ENCODE assay signal across 22 cellular contexts in genomic region chr6:2557181-2557720, GRCh38.
DNase-seq lines count a peak whose midpoint lies in the region; ATAC-seq, FAIRE-seq and TF ChIP-seq lines count a peak whose summit lies in the region.
"Had no signal": no experiment of that assay in that cellular context is flagged by ENCODE, and none has a peak within 500 bp of the region (broad histone marks: within the 10 kb centered on the region; RNA-seq: fewer than 3 reads in every experiment).

No MANE protein-coding gene starts in this region.

- no peaks in the 10 kb centered on the region for H3K9me3 ChIP-seq in neural progenitor cell (ENCODE audit: low read depth)
- H3K9me3 ChIP-seq: BLaER1, Caco-2 had no signal

- ATAC-seq in HG02763 (IDR thresholded peaks at IDR 0.05; ENCODE audit: unreplicated experiment), result no peak
- ATAC-seq: CD8-positive, alpha-beta T cell; GM23338; HCT116 had no signal

- peaks cover 78% of the 10 kb centered on the region for H3K27me3 Mint-ChIP-seq in activated CD4-positive, alpha-beta T cell treated with anti-CD3 and anti-CD28 coated beads, Interleukin-2, amount 10 ng/mL, durations not matched to agents 24 days and 14 days
- H3K27me3 Mint-ChIP-seq in activated CD4-positive, alpha-beta T cell treated with anti-CD3 and anti-CD28 coated beads, Interleukin-2, amount 10 ng/mL, durations not matched to agents 7 days and 5 days, result peaks cover 85% of the 10 kb centered on the region
- H3K27me3 Mint-ChIP-seq in nephron (ENCODE audit: low read depth) (peaks cover 17% of the 10 kb centered on the region), neural progenitor cell (ENCODE audit: insufficient read depth, low read depth) (peaks cover 7% of the 10 kb centered on the region)

- H3K4me3 ChIP-seq in bronchial epithelial cell (ENCODE audit: low read depth, low read length) (no peak overlapping the region), neural progenitor cell (no peak overlapping the region)
- H3K4me3 ChIP-seq: BLaER1, GM23338 had no signal

- no peaks in the 10 kb centered on the region for H3K79me2 ChIP-seq in neural progenitor cell (ENCODE audit: low read depth)

- POLR2A ChIA-PET in activated CD4-positive, alpha-beta T cell treated with anti-CD3 and anti-CD28 coated beads, Interleukin-2, amount 10 ng/mL, durations not matched to agents 7 days and 5 days (lab: Charles Lee), result no interaction called here

- TF ChIP-seq CTCF in bronchial epithelial cell (IDR thresholded peaks at IDR 0.05; ENCODE audit: insufficient read depth, low read length, severe bottlenecking) (no peak), nephron (IDR thresholded peaks at IDR 0.05; ENCODE audit: unreplicated experiment in 3 of 3) (no peak), neural progenitor cell (IDR thresholded peaks at IDR 0.05) (no peak)

- CTCF ChIA-PET in activated CD4-positive, alpha-beta T cell treated with anti-CD3 and anti-CD28 coated beads, Interleukin-2, amount 10 ng/mL, durations not matched to agents 7 days and 5 days (lab: Charles Lee), result no interaction called here

- H2AFZ ChIP-seq in neural progenitor cell (replicated peaks), result no peak overlapping the region
- H2AFZ ChIP-seq: GM23338 had no signal

- no peaks in the 10 kb centered on the region for H3K36me3 Mint-ChIP-seq in activated CD4-positive, alpha-beta T cell treated with anti-CD3 and anti-CD28 coated beads, Interleukin-2, amount 10 ng/mL, durations not matched to agents 24 days and 14 days (ENCODE audit: low read depth)
- no peaks in the 10 kb centered on the region for H3K36me3 Mint-ChIP-seq in activated CD4-positive, alpha-beta T cell treated with anti-CD3 and anti-CD28 coated beads, Interleukin-2, amount 10 ng/mL, durations not matched to agents 7 days and 5 days (ENCODE audit: low read depth)
- H3K36me3 Mint-ChIP-seq in nephron (ENCODE audit: low read depth) (no peaks in the 10 kb centered on the region), neural progenitor cell (no peaks in the 10 kb centered on the region)
- H3K36me3 Mint-ChIP-seq: CD4-positive, CD25-positive, alpha-beta regulatory T cell; CD8-positive, alpha-beta T cell had no signal

- no peaks in the 10 kb centered on the region for H4K20me1 ChIP-seq in neural progenitor cell (ENCODE audit: low read depth)
- H4K20me1 ChIP-seq: BLaER1 had no signal

- H3K4me3 Mint-ChIP-seq in activated CD4-positive, alpha-beta T cell treated with anti-CD3 and anti-CD28 coated beads, Interleukin-2, amount 10 ng/mL, durations not matched to agents 24 days and 14 days, result no peak overlapping the region
- H3K4me3 Mint-ChIP-seq in activated CD4-positive, alpha-beta T cell treated with anti-CD3 and anti-CD28 coated beads, Interleukin-2, amount 10 ng/mL, durations not matched to agents 7 days and 5 days, result no peak overlapping the region
- H3K4me3 Mint-ChIP-seq in nephron (no peak overlapping the region), neural progenitor cell (no peak overlapping the region)
- H3K4me3 Mint-ChIP-seq: B cell; CD4-positive, CD25-positive, alpha-beta regulatory T cell; CD8-positive, alpha-beta T cell; GM23338; H9 had no signal

- H3K4me1 Mint-ChIP-seq in activated CD4-positive, alpha-beta T cell treated with anti-CD3 and anti-CD28 coated beads, Interleukin-2, amount 10 ng/mL, durations not matched to agents 24 days and 14 days, result peaks cover 3% of the 10 kb centered on the region
- peaks cover 6% of the 10 kb centered on the region for H3K4me1 Mint-ChIP-seq in activated CD4-positive, alpha-beta T cell treated with anti-CD3 and anti-CD28 coated beads, Interleukin-2, amount 10 ng/mL, durations not matched to agents 7 days and 5 days
- peaks cover 63% of the 10 kb centered on the region for H3K4me1 Mint-ChIP-seq in nephron
- peaks cover 63% of the 10 kb centered on the region for H3K4me1 Mint-ChIP-seq in neural progenitor cell
- H3K4me1 Mint-ChIP-seq: B cell; CD4-positive, CD25-positive, alpha-beta regulatory T cell had no signal

- H3K27me3 ChIP-seq in bronchial epithelial cell (ENCODE audit: control insufficient read depth, insufficient read depth, low read length) (no peaks in the 10 kb centered on the region), neural progenitor cell (no peaks in the 10 kb centered on the region)
- H3K27me3 ChIP-seq: BLaER1 had no signal

- no peak overlapping the region for H3K27ac Mint-ChIP-seq in activated CD4-positive, alpha-beta T cell treated with anti-CD3 and anti-CD28 coated beads, Interleukin-2, amount 10 ng/mL, durations not matched to agents 24 days and 14 days
- no peak overlapping the region for H3K27ac Mint-ChIP-seq in activated CD4-positive, alpha-beta T cell treated with anti-CD3 and anti-CD28 coated beads, Interleukin-2, amount 10 ng/mL, durations not matched to agents 7 days and 5 days
- H3K27ac Mint-ChIP-seq in nephron (peak overlapping the region in 2 of 3 experiments; percentile 58 to 96), neural progenitor cell (no peak overlapping the region)
- H3K27ac Mint-ChIP-seq: B cell; CD4-positive, CD25-positive, alpha-beta regulatory T cell; CD8-positive, alpha-beta T cell; GM23338; H9 had no signal

- no peak overlapping the region for H3K27ac ChIP-seq in neural progenitor cell
- H3K27ac ChIP-seq: 22Rv1, BLaER1, C4-2B had no signal

- no peaks in the 10 kb centered on the region for H3K9me3 Mint-ChIP-seq in activated CD4-positive, alpha-beta T cell treated with anti-CD3 and anti-CD28 coated beads, Interleukin-2, amount 10 ng/mL, durations not matched to agents 24 days and 14 days
- no peaks in the 10 kb centered on the region for H3K9me3 Mint-ChIP-seq in activated CD4-positive, alpha-beta T cell treated with anti-CD3 and anti-CD28 coated beads, Interleukin-2, amount 10 ng/mL, durations not matched to agents 7 days and 5 days
- H3K9me3 Mint-ChIP-seq in nephron (no peaks in the 10 kb centered on the region), neural progenitor cell (no peaks in the 10 kb centered on the region)
- H3K9me3 Mint-ChIP-seq: CD4-positive, CD25-positive, alpha-beta regulatory T cell; CD8-positive, alpha-beta T cell; GM23338; H9 had no signal

- peaks cover 21% of the 10 kb centered on the region for H3K4me1 ChIP-seq in neural progenitor cell
- H3K4me1 ChIP-seq: BLaER1, Caco-2 had no signal

- peak; percentile 45 for DNase-seq in activated CD4-positive, alpha-beta T cell treated with anti-CD3 and anti-CD28 coated beads, Interleukin-2, amount 10 ng/mL, durations not matched to agents 24 days and 14 days
- DNase-seq in activated CD4-positive, alpha-beta T cell treated with anti-CD3 and anti-CD28 coated beads, Interleukin-2, amount 10 ng/mL, durations not matched to agents 7 days and 5 days, result no peak
- DNase-seq in bronchial epithelial cell (ENCODE audit: low read depth), result no peak
- DNase-seq in neural progenitor cell (ENCODE audit: low spot score), result no peak
- DNase-seq: Caco-2; CD4-positive, CD25-positive, alpha-beta regulatory T cell; CD8-positive, alpha-beta T cell; DMS153; DND-41; H9 had no signal

- H3K4me2 ChIP-seq in neural progenitor cell, result no peak overlapping the region
- H3K4me2 ChIP-seq: BLaER1, GM23338 had no signal

- H3F3A ChIP-seq in neural progenitor cell (ENCODE audit: low read depth), result no peaks in the 10 kb centered on the region

- no peaks in the 10 kb centered on the region for H3K36me3 ChIP-seq in bronchial epithelial cell (ENCODE audit: control insufficient read depth, insufficient read depth, low read length)
- H3K36me3 ChIP-seq in neural progenitor cell, result no peaks in the 10 kb centered on the region
- H3K36me3 ChIP-seq: BLaER1 had no signal

- FAIRE-seq in bronchial epithelial cell (lab: Jason Lieb, UNC), result peak; percentile 13
- FAIRE-seq: A204.1, G401.6, GM12892, GM19239 had no signal

- no peak overlapping the region for H3K9ac ChIP-seq in neural progenitor cell
- H3K9ac ChIP-seq: BLaER1 had no signal

- intact Hi-C loops in activated CD4-positive, alpha-beta T cell treated with anti-CD3 and anti-CD28 coated beads, Interleukin-2, amount 10 ng/mL, durations not matched to agents 24 days and 14 days (cut with micrococcal nuclease), result no loop called here

Comparison
In these comparisons a context has a peak if more than half of its experiments do, and no peak if none do; other contexts are left out.
1. H3K27ac Mint-ChIP-seq: peak in nephron (2 of 3); none in activated CD4-positive, alpha-beta T cell treated with anti-CD3 and anti-CD28 coated beads, Interleukin-2, amount 10 ng/mL, durations not matched to agents 24 days and 14 days (single experiment), activated CD4-positive, alpha-beta T cell treated with anti-CD3 and anti-CD28 coated beads, Interleukin-2, amount 10 ng/mL, durations not matched to agents 7 days and 5 days (single experiment) and neural progenitor cell (single experiment).